Comparison of ENCODE assay signal across 8 cellular contexts in the genomic region with DNA sequence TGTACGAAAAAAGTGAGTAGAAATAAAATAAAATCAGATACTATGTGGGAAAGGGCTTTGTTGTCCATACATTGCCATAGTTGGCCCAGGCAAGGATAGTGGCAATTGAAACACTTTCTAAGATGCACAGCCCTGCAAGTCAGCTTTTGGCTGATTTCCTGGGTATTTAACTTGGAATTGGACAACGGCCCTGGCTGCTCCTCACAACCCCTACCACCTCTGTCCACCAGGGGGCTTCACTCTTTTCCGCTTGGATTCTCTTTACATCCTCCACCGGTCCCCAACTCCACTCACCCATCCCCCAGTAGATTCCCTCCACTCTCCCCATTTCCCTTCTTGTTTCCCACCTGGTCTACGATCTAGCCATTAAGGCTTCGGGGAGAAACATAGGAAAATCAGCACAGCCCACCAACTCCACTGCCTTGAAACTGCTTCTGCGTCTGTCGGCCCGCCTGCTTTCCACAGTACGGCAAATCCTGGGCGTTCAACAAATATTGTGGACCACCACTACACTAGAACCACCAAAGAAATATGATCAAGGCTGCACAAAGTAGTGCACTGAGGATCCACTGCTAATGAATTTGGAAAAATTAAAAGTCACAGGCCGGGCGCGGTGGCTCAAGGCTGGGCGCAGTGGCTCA. TPM values are rescaled to one million over a fixed set of nuclear protein-coding genes. Genes with fewer than 3 reads are reported as not detected.
DNase-seq lines count a peak whose midpoint lies in the region; ATAC-seq and TF ChIP-seq lines count a peak whose summit lies in the region.

No MANE protein-coding gene starts in this region.

- no peaks in the 10 kb centered on the region for H3K9me3 Mint-ChIP-seq in CD4-positive, CD25-positive, alpha-beta regulatory T cell

- no peak for ATAC-seq in CD4-positive, CD25-positive, alpha-beta regulatory T cell (ENCODE audit: low read depth in 2 of 2)
- no peak for ATAC-seq in GM18502 (IDR thresholded peaks at IDR 0.05; ENCODE audit: poor library complexity, unreplicated experiment)
- no peak for ATAC-seq in GM19023 (IDR thresholded peaks at IDR 0.05; ENCODE audit: unreplicated experiment)

- no peaks in the 10 kb centered on the region for H3K36me3 ChIP-seq in CD4-positive, CD25-positive, alpha-beta regulatory T cell (ENCODE audit: control insufficient read depth, insufficient read depth, low read length)

- peaks cover 7% of the 10 kb centered on the region for H3K27me3 ChIP-seq in CD4-positive, CD25-positive, alpha-beta regulatory T cell (ENCODE audit: control insufficient read depth, insufficient read depth, low read length)
- H3K27me3 ChIP-seq in HL-60 (ENCODE audit: insufficient read depth, poor library complexity, severe bottlenecking), result no peaks in the 10 kb centered on the region

- H3K36me3 Mint-ChIP-seq in CD4-positive, CD25-positive, alpha-beta regulatory T cell, result no peaks in the 10 kb centered on the region

- TF ChIP-seq CTCF in HL-60 (IDR thresholded peaks at IDR 0.05; ENCODE audit: insufficient read depth, low read length), result peak; percentile 63

- no peak overlapping the region for H3K4me3 ChIP-seq in CD4-positive, CD25-positive, alpha-beta regulatory T cell (ENCODE audit: low read depth, low read length)
- no peak overlapping the region for H3K4me3 ChIP-seq in HL-60 (replicated peaks; ENCODE audit: insufficient read depth, low read length)

- H3K27ac Mint-ChIP-seq in CD4-positive, CD25-positive, alpha-beta regulatory T cell, result peak overlapping the region in 1 of 3 donors; percentile 67

- DNase-seq in CD4-positive, CD25-positive, alpha-beta regulatory T cell, result peak; percentile 23 to 42 (median 25)
- DNase-seq in HL-60 (ENCODE audit: low read depth in 1 of 2, low spot score in 1 of 2) (peak in 1 of 2 experiments; percentile 59), RPMI7951 (ENCODE audit: low read depth) (peak; percentile 58), glomerular visceral epithelial cell (ENCODE audit: extremely low spot score) (peak; percentile 53), retina (peak; percentile 66)
- peak; percentile 81 for DNase-seq in activated effector memory CD4-positive, alpha-beta T cell treated with anti-CD3 and anti-CD28 coated beads, Interleukin-2, amount 50 U/mL, for 16 hours

- H3K27me3 Mint-ChIP-seq in CD4-positive, CD25-positive, alpha-beta regulatory T cell, result peaks cover 26% of the 10 kb centered on the region

- no peak overlapping the region for H3K4me3 Mint-ChIP-seq in CD4-positive, CD25-positive, alpha-beta regulatory T cell

- no peaks in the 10 kb centered on the region for H3K9me3 ChIP-seq in CD4-positive, CD25-positive, alpha-beta regulatory T cell (ENCODE audit: control insufficient read depth in 2 of 2, low read length in 2 of 2)

- H3K27ac ChIP-seq in CD4-positive, CD25-positive, alpha-beta regulatory T cell (ENCODE audit: insufficient read depth, low read length, poor library complexity, severe bottlenecking), result no peak overlapping the region
- no peak overlapping the region for H3K27ac ChIP-seq in HL-60 (replicated peaks)

- peaks cover 0 to 5% (median 1%) of the 10 kb centered on the region in 4 donors for H3K4me1 Mint-ChIP-seq in CD4-positive, CD25-positive, alpha-beta regulatory T cell

- H3K4me1 ChIP-seq in CD4-positive, CD25-positive, alpha-beta regulatory T cell (ENCODE audit: control insufficient read depth, insufficient read depth, low read length, poor library complexity, severe bottlenecking), result no peaks in the 10 kb centered on the region

RNA-seq across cellular contexts. Expression of gene GTF3A, which starts 48.6 kb away (rescaled TPM):
- total RNA-seq in CD4-positive, CD25-positive, alpha-beta regulatory T cell, result 165 TPM
- 100 to 1,000 TPM; 462 to 528 (median 512) TPM for polyA plus RNA-seq in CD4-positive, CD25-positive, alpha-beta regulatory T cell
- total RNA-seq in RPMI7951 (2014; rRNA removed; shearing (Covaris generic)), result 168 and 185 TPM in 2 replicates
